ENCODE assay signal across 8 cellular contexts in the genomic region with DNA sequence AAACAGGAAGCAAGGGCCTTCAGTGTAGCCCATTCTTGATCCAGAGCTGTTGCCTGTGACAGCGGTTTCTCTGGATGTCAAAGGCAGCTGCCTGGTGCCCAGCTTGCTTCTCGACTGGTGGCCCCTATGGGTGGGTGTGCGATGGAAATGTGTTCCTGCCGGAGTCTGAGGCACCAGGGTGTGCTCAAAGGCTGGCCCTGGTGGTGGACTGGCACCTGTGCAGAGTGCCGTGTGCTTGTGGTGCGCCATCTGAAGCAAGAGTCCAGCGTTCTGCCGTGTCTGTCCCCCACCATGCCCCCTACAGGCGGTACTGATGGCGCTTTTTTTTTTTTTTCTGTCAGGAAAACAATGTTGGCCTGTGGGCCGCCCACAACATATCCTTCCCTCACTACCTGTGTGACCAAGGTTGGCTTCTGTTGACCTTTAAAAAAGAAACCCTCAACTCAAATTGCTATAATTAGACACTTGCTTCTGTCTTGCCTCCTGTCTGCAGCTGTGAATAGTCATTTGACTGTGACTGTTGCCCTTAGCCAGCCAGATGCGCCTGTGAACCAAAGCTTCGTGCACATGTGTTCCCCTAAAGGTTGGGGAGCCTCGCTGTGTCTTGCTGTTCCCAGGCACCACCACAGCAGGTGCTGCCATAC. TPM values are rescaled to one million over a fixed set of nuclear protein-coding genes. Genes with fewer than 3 reads are reported as not detected.
DNase-seq lines count a peak whose midpoint lies in the region; ATAC-seq, FAIRE-seq and TF ChIP-seq lines count a peak whose summit lies in the region.

No MANE protein-coding gene starts in this region.

- H3K9me3 ChIP-seq in HUES48 (ENCODE audit: control insufficient read depth, insufficient read depth, low read length) (no peaks in the 10 kb centered on the region), hepatocyte (ENCODE audit: low read depth) (no peaks in the 10 kb centered on the region), aorta (ENCODE audit: control insufficient read depth, low read length) (no peaks in the 10 kb centered on the region)

- no peak overlapping the region for H3K4me2 ChIP-seq in hepatocyte

- no peaks in the 10 kb centered on the region for H3K9me2 ChIP-seq in hepatocyte (replicated peaks; ENCODE audit: insufficient read depth)

- H3K36me3 ChIP-seq in HUES48 (ENCODE audit: control insufficient read depth, insufficient read depth, low read length), result peaks cover 96% of the 10 kb centered on the region
- no peaks in the 10 kb centered on the region for H3K36me3 ChIP-seq in hepatocyte (replicated peaks; ENCODE audit: insufficient read depth, low read depth)
- peaks cover 0 to 10% of the 10 kb centered on the region in 2 donors for H3K36me3 ChIP-seq in aorta (ENCODE audit: control insufficient read depth in 1 of 2, insufficient read depth in 2 of 2, low read length in 1 of 2)

- H3K27me3 ChIP-seq in HUES48 (ENCODE audit: control insufficient read depth, insufficient read depth, low read length), result no peaks in the 10 kb centered on the region
- H3K27me3 ChIP-seq in hepatocyte, result no peaks in the 10 kb centered on the region
- H3K27me3 ChIP-seq in aorta (ENCODE audit: control insufficient read depth in 1 of 2, insufficient read depth in 2 of 2, low read length in 1 of 2), result no peaks in the 10 kb centered on the region

- intact Hi-C loops in activated CD4-positive, alpha-beta memory T cell treated with anti-CD3 and anti-CD28 coated beads for 36 hours (cut with micrococcal nuclease), result no loop called here
- intact Hi-C loops in aorta (cut with DNase I), result no loop called here

- POLR2A ChIA-PET in activated CD4-positive, alpha-beta memory T cell treated with anti-CD3 and anti-CD28 coated beads for 36 hours (lab: Charles Lee), result interaction anchor here (1.2 to 1.3 kb wide), 2 partner anchors 8 to 10 kb away, joined by 3 to 5 read pairs; no protein-coding TSS in a partner anchor

- H3K27me3 Mint-ChIP-seq in activated CD4-positive, alpha-beta memory T cell treated with anti-CD3 and anti-CD28 coated beads for 36 hours, result no peaks in the 10 kb centered on the region

- no peak overlapping the region for H3K4me3 ChIP-seq in HUES48 (ENCODE audit: low read depth, low read length)
- H3K4me3 ChIP-seq in hepatocyte, result no peak overlapping the region
- no peak overlapping the region for H3K4me3 ChIP-seq in aorta (ENCODE audit: low read length in 2 of 2)

- H3K79me2 ChIP-seq in hepatocyte, result peaks cover 14% of the 10 kb centered on the region

- no peak overlapping the region for H2AFZ ChIP-seq in hepatocyte

- no peak for FAIRE-seq in H54 (lab: Jason Lieb, UNC)

- CTCF ChIA-PET in activated CD4-positive, alpha-beta memory T cell treated with anti-CD3 and anti-CD28 coated beads for 36 hours (lab: Charles Lee), result interaction anchor here (0.6 to 1.7 kb wide), 12 partner anchors 10 to 477 kb away, joined by 3 to 14 read pairs (median 3); no protein-coding TSS in a partner anchor

- WGBS in hepatocyte (ENCODE audit: low lambda C conversion rate, missing lambda C conversion rate), result 79% methylated on average over 14 of the region's 14 CpGs
- 56 to 61% methylated on average over 14 of the region's 14 CpGs for WGBS in aorta, 2 donors

- no peak for TF ChIP-seq POLR2A in H54 (IDR thresholded peaks at IDR 0.05; ENCODE audit: low read depth, low read length)

- DNase-seq in NCI-H2029 (lab: John Stamatoyannopoulos, UW) (peak; percentile 18), NCI-H2029 treated with DMSO at 0.1 percent for 48 hours (lab: John Stamatoyannopoulos, UW) (no peak), hepatocyte (ENCODE audit: low spot score) (peak; percentile 38), aorta (peak; percentile 25 to 45), H54 (ENCODE audit: insufficient read length, low spot score) (no peak), pons (ENCODE audit: low spot score) (no peak)
- DNase-seq in activated CD4-positive, alpha-beta memory T cell treated with anti-CD3 and anti-CD28 coated beads for 36 hours, result peak; percentile 54

- no peaks in the 10 kb centered on the region for H3K4me1 ChIP-seq in HUES48 (ENCODE audit: control insufficient read depth, insufficient read depth, low read length)
- H3K4me1 ChIP-seq in hepatocyte (ENCODE audit: insufficient read depth), result peaks cover 5% of the 10 kb centered on the region
- no peaks in the 10 kb centered on the region for H3K4me1 ChIP-seq in aorta (ENCODE audit: control insufficient read depth in 1 of 2, insufficient read depth in 2 of 2, low read length in 2 of 2)

- H3K4me3 Mint-ChIP-seq in activated CD4-positive, alpha-beta memory T cell treated with anti-CD3 and anti-CD28 coated beads for 36 hours, result no peak overlapping the region

- peak; percentile 25 for TF ChIP-seq CTCF in hepatocyte (IDR thresholded peaks at IDR 0.05; ENCODE audit: poor library complexity)

- no peaks in the 10 kb centered on the region for H4K20me1 ChIP-seq in hepatocyte (ENCODE audit: insufficient read depth, poor library complexity, severe bottlenecking)

- no peak overlapping the region for H3K9ac ChIP-seq in HUES48 (ENCODE audit: low read depth, low read length)

- peak overlapping the region; percentile 86 for H3K27ac Mint-ChIP-seq in activated CD4-positive, alpha-beta memory T cell treated with anti-CD3 and anti-CD28 coated beads for 36 hours

- H3K36me3 Mint-ChIP-seq in activated CD4-positive, alpha-beta memory T cell treated with anti-CD3 and anti-CD28 coated beads for 36 hours, result peaks cover 20% of the 10 kb centered on the region

- H3K9me3 Mint-ChIP-seq in activated CD4-positive, alpha-beta memory T cell treated with anti-CD3 and anti-CD28 coated beads for 36 hours, result no peaks in the 10 kb centered on the region

- ATAC-seq in aorta (ENCODE audit: low FRiP score), result no peak

- H3K27ac ChIP-seq in HUES48 (ENCODE audit: low read depth, low read length) (peak overlapping the region; percentile 67), hepatocyte (no peak overlapping the region), aorta (ENCODE audit: low read depth in 1 of 2, low read length in 2 of 2) (no peak overlapping the region)

- H3K4me1 Mint-ChIP-seq in activated CD4-positive, alpha-beta memory T cell treated with anti-CD3 and anti-CD28 coated beads for 36 hours (ENCODE audit: low read depth), result peaks cover 19% of the 10 kb centered on the region

RNA-seq across cellular contexts. Expression of a gene that starts 4.7 kb away (rescaled TPM):
- total RNA-seq in activated CD4-positive, alpha-beta memory T cell treated with anti-CD3 and anti-CD28 coated beads for 36 hours, result 100 to 1,000 TPM; 359 to 372 TPM
- 223 and 227 TPM in 2 replicates for total RNA-seq in hepatocyte
- 189 and 192 TPM in 2 replicates for polyA plus RNA-seq in hepatocyte
- total RNA-seq in aorta, result 10 to 100 TPM; 49.8 to 54.7 TPM
- polyA plus RNA-seq in aorta, result 10 to 100 TPM; 57.6 to 75.0 TPM

RNA-seq across cellular contexts. Expression of a gene that starts 5.9 kb away (rescaled TPM):
- 10 to 100 TPM; 70.6 to 75.8 TPM for total RNA-seq in activated CD4-positive, alpha-beta memory T cell treated with anti-CD3 and anti-CD28 coated beads for 36 hours
- 34.4 and 50.2 TPM in 2 replicates for total RNA-seq in hepatocyte
- polyA plus RNA-seq in hepatocyte, result 65.1 and 78.7 TPM in 2 replicates
- 10 to 100 TPM; 42.5 to 49.8 TPM for total RNA-seq in aorta
- 100 to 1,000 TPM in 1 of 2 donors, 10 to 100 TPM in 1; 15.9 to 152 TPM for polyA plus RNA-seq in aorta

RNA-seq across cellular contexts. Expression of a gene that starts 20.4 kb away (rescaled TPM):
- 10 to 100 TPM; 46.3 to 46.5 TPM for total RNA-seq in activated CD4-positive, alpha-beta memory T cell treated with anti-CD3 and anti-CD28 coated beads for 36 hours
- total RNA-seq in hepatocyte, result 4.5 and 9.6 TPM in 2 replicates
- 65.1 and 72.7 TPM in 2 replicates for polyA plus RNA-seq in hepatocyte
- total RNA-seq in aorta, result 10 to 100 TPM; 56.0 to 71.9 TPM
- 10 to 100 TPM in 1 of 2 donors, 1 to 10 TPM in 1; 6.3 to 37.1 TPM for polyA plus RNA-seq in aorta

RNA-seq across cellular contexts. Expression of a gene that starts 31.1 kb away (rescaled TPM):
- total RNA-seq in activated CD4-positive, alpha-beta memory T cell treated with anti-CD3 and anti-CD28 coated beads for 36 hours, result 10 to 100 TPM; 33.4 to 34.3 TPM
- total RNA-seq in hepatocyte (18.3 and 22.0 TPM in 2 replicates), aorta (10 to 100 TPM; 31.9 to 43.9 TPM)
- polyA plus RNA-seq in hepatocyte (10.8 and 12.2 TPM in 2 replicates), aorta (10 to 100 TPM in 1 of 2 donors, 1 to 10 TPM in 1; 5.5 to 22.5 TPM)

RNA-seq across cellular contexts. Expression of a gene that starts 39.7 kb away (rescaled TPM):
- under 1 TPM in 1 of 2 experiments, not detected in 1; 0.52 TPM for total RNA-seq in activated CD4-positive, alpha-beta memory T cell treated with anti-CD3 and anti-CD28 coated beads for 36 hours
- total RNA-seq in hepatocyte, result not detected in 2 replicates
- polyA plus RNA-seq in hepatocyte, result not detected in 2 replicates
- total RNA-seq in aorta, result 1 to 10 TPM in 1 of 2 donors, under 1 TPM in 1; 0.78 to 4.0 TPM
- not detected for polyA plus RNA-seq in aorta

Comparison
In these comparisons a context has a peak if more than half of its experiments do, and no peak if none do; other contexts are left out.
1. DNase-seq: peak in NCI-H2029 (single experiment), activated CD4-positive, alpha-beta memory T cell treated with anti-CD3 and anti-CD28 coated beads for 36 hours (single experiment), hepatocyte (single experiment) and aorta (2 of 2); none in NCI-H2029 treated with DMSO at 0.1 percent for 48 hours (single experiment), H54 (single experiment) and pons (single experiment).